Comparison of ENCODE assay signal across 25 cellular contexts in genomic region chr15:101469520-101470288, GRCh38. TPM values are rescaled to one million over a fixed set of nuclear protein-coding genes. Genes with fewer than 3 reads are reported as not detected.
DNase-seq lines count a peak whose midpoint lies in the region; ATAC-seq, FAIRE-seq and TF ChIP-seq lines count a peak whose summit lies in the region.
"Had no signal": no experiment of that assay in that cellular context is flagged by ENCODE, and none has a peak within 500 bp of the region (broad histone marks: within the 10 kb centered on the region; RNA-seq: fewer than 3 reads in every experiment).

No MANE protein-coding gene starts in this region.

- H3K4me3 Mint-ChIP-seq in MCF 10A (ENCODE audit: unreplicated experiment): no peak overlapping the region
- no peak overlapping the region for H3K4me3 Mint-ChIP-seq in activated naive CD4-positive, alpha-beta T cell treated with anti-CD3 and anti-CD28 coated beads for 36 hours
- H3K4me3 Mint-ChIP-seq: activated CD8-positive, alpha-beta T cell treated with anti-CD3 and anti-CD28 coated beads for 36 hours; memory B cell; naive B cell had no signal

- H3K4me1 ChIP-seq in breast epithelium: no peaks in the 10 kb centered on the region
- peaks cover 2 to 59% (median 36%) of the 10 kb centered on the region in 4 donors for H3K4me1 ChIP-seq in liver (ENCODE audit: control insufficient read depth in 4 of 4, insufficient read depth in 4 of 4, low read length in 3 of 4)
- H3K4me1 ChIP-seq: foreskin keratinocyte, uterus had no signal

- intact Hi-C loops in breast epithelium (cut with DNase I; ENCODE audit: low total_unique reads): no loop called here
- intact Hi-C loops in MCF 10A (cut with micrococcal nuclease): no loop called here
- intact Hi-C loops in Right ventricle myocardium superior (cut with DNase I): no loop called here
- intact Hi-C loops in activated naive CD4-positive, alpha-beta T cell treated with anti-CD3 and anti-CD28 coated beads for 36 hours (cut with micrococcal nuclease): no loop called here

- DNase-seq in breast epithelium (ENCODE audit: low spot score in 2 of 2) (no peak), MCF 10A (ENCODE audit: unreplicated experiment) (no peak), Right ventricle myocardium superior (no peak), urothelium cell line (ENCODE audit: low spot score) (peak; percentile 40), superior temporal gyrus (ENCODE audit: extremely low spot score) (no peak)
- no peak for DNase-seq in stimulated activated naive CD4-positive, alpha-beta T cell (lab: John Stamatoyannopoulos, UW)
- DNase-seq in activated naive CD4-positive, alpha-beta T cell treated with anti-CD3 and anti-CD28 coated beads for 36 hours: no peak
- DNase-seq: ACHN; activated CD8-positive, alpha-beta T cell treated with anti-CD3 and anti-CD28 coated beads for 36 hours; activated naive CD4-positive, alpha-beta T cell treated with Interleukin-2 at 50 U/mL for 16 hours; activated T-cell treated with anti-CD3 and anti-CD28 coated beads, Interleukin-2, amount 50 U/mL, for 1 hour; C1 segment of cervical spinal cord; foreskin keratinocyte; GOT3; naive B cell; NCI-H1105 treated with DMSO at 0.1 percent for 48 hours; NCI-H526; RPMI8226; stimulated activated CD8-positive, alpha-beta memory T cell treated with anti-CD3 and anti-CD28 coated beads, Interleukin-4, amount 100 ng/mL, for 48 hours; uterus had no signal

- H3K9me3 ChIP-seq in breast epithelium: no peaks in the 10 kb centered on the region
- H3K9me3 ChIP-seq in liver (ENCODE audit: control insufficient read depth in 4 of 4, low read length in 3 of 4): no peaks in the 10 kb centered on the region
- H3K9me3 ChIP-seq: uterus had no signal

- peak; percentile 85 for ATAC-seq in Right ventricle myocardium superior (ENCODE audit: poor library complexity)
- ATAC-seq: activated CD8-positive, alpha-beta T cell treated with anti-CD3 and anti-CD28 coated beads for 36 hours; foreskin keratinocyte had no signal

- no peak overlapping the region for H3K27ac ChIP-seq in breast epithelium
- peak overlapping the region; percentile 64 to 73 for H3K27ac ChIP-seq in liver (ENCODE audit: low read depth in 1 of 2, low read length in 2 of 2)
- H3K27ac ChIP-seq: cardiac muscle cell, foreskin keratinocyte, uterus had no signal

- no peaks in the 10 kb centered on the region for H3K27me3 Mint-ChIP-seq in MCF 10A (ENCODE audit: insufficient read depth, unreplicated experiment)
- H3K27me3 Mint-ChIP-seq in activated naive CD4-positive, alpha-beta T cell treated with anti-CD3 and anti-CD28 coated beads for 36 hours (ENCODE audit: low read depth): peaks cover 2% of the 10 kb centered on the region

- H3K9me3 Mint-ChIP-seq in MCF 10A (ENCODE audit: unreplicated experiment): peaks cover 11% of the 10 kb centered on the region
- no peaks in the 10 kb centered on the region for H3K9me3 Mint-ChIP-seq in activated naive CD4-positive, alpha-beta T cell treated with anti-CD3 and anti-CD28 coated beads for 36 hours

- H3K36me3 Mint-ChIP-seq in MCF 10A (ENCODE audit: insufficient read depth, unreplicated experiment): peaks cover 5% of the 10 kb centered on the region
- H3K36me3 Mint-ChIP-seq in activated naive CD4-positive, alpha-beta T cell treated with anti-CD3 and anti-CD28 coated beads for 36 hours (ENCODE audit: low read depth): no peaks in the 10 kb centered on the region
- H3K36me3 Mint-ChIP-seq: memory B cell, naive B cell had no signal

- H3K4me1 Mint-ChIP-seq in MCF 10A (ENCODE audit: insufficient read depth, unreplicated experiment): no peaks in the 10 kb centered on the region
- H3K4me1 Mint-ChIP-seq in activated naive CD4-positive, alpha-beta T cell treated with anti-CD3 and anti-CD28 coated beads for 36 hours (ENCODE audit: low read depth): no peaks in the 10 kb centered on the region
- H3K4me1 Mint-ChIP-seq: memory B cell, naive B cell had no signal

- WGBS in liver: 44% methylated on average over 21 of the region's 21 CpGs

- CTCF ChIA-PET in MCF 10A (lab: Yijun Ruan, JAX): interaction anchor here (0.6 to 1.1 kb wide), 2 partner anchors 11 to 1438 kb away, joined by 3 to 4 read pairs; no protein-coding TSS in a partner anchor
- CTCF ChIA-PET in activated naive CD4-positive, alpha-beta T cell treated with anti-CD3 and anti-CD28 coated beads for 36 hours (lab: Charles Lee): interaction anchor here (0.6 to 1.3 kb wide), 2 partner anchors 32 to 64 kb away, joined by 3 to 4 read pairs; no protein-coding TSS in a partner anchor

- peak in 1 of 2 donors; percentile 7 for TF ChIP-seq RAD21 in liver (IDR thresholded peaks at IDR 0.05)

- POLR2A ChIA-PET in MCF 10A (lab: Yijun Ruan, JAX): no interaction called here

- H3K9ac ChIP-seq in liver (ENCODE audit: low read depth in 1 of 2, low read length in 2 of 2): peak overlapping the region in 1 of 2 donors; percentile 83

- H3K36me3 ChIP-seq in breast epithelium (no peaks in the 10 kb centered on the region), liver (ENCODE audit: control insufficient read depth in 4 of 4, insufficient read depth in 3 of 4, low read depth in 1 of 4, low read length in 3 of 4) (peaks cover 0 to 11% (median 2%) of the 10 kb centered on the region in 4 donors)
- H3K36me3 ChIP-seq: cardiac muscle cell, uterus had no signal

- peak overlapping the region in 2 of 3 donors; percentile 15 to 38 for H3K4me3 ChIP-seq in breast epithelium
- no peak overlapping the region for H3K4me3 ChIP-seq in liver (ENCODE audit: low read depth in 1 of 3, low read length in 3 of 3)
- H3K4me3 ChIP-seq: cardiac muscle cell, uterus had no signal

- no peak for FAIRE-seq in urothelium cell line (lab: Jason Lieb, UNC)
- FAIRE-seq: D721Med, islet of Langerhans had no signal

- BruUV-seq in MCF 10A (replicated peaks; lab: Mats Ljungman, UMichigan): no TSS peak

- no peak overlapping the region for H3K27ac Mint-ChIP-seq in MCF 10A (ENCODE audit: low read depth, unreplicated experiment)
- H3K27ac Mint-ChIP-seq in activated naive CD4-positive, alpha-beta T cell treated with anti-CD3 and anti-CD28 coated beads for 36 hours: no peak overlapping the region
- H3K27ac Mint-ChIP-seq: activated CD8-positive, alpha-beta T cell treated with anti-CD3 and anti-CD28 coated beads for 36 hours; memory B cell; naive B cell had no signal

- H3K27me3 ChIP-seq in breast epithelium (no peaks in the 10 kb centered on the region), liver (ENCODE audit: control insufficient read depth in 4 of 4, insufficient read depth in 4 of 4, low read length in 3 of 4) (no peaks in the 10 kb centered on the region)
- H3K27me3 ChIP-seq: cardiac muscle cell, uterus had no signal

- TF ChIP-seq POLR2A in breast epithelium (IDR thresholded peaks at IDR 0.05): no peak

- TF ChIP-seq CTCF in breast epithelium (IDR thresholded peaks at IDR 0.05): no peak
- TF ChIP-seq CTCF in MCF 10A (IDR thresholded peaks at IDR 0.05; ENCODE audit: unreplicated experiment): no peak
- TF ChIP-seq CTCF in liver (IDR thresholded peaks at IDR 0.05; ENCODE audit: low read depth, low read length, missing input control): no peak

TF ChIP-seq in liver, 16 proteins besides CTCF, POLR2A, EP300 and RAD21 (continues in another document):
- peak in 1 of 2 donors; percentile 83 for TF ChIP-seq HNF4A (conservative IDR thresholded peaks at IDR 0.05)
- peak; percentile 67 for TF ChIP-seq FOXA2 (IDR thresholded peaks at IDR 0.05)
- TF ChIP-seq ZBTB33 (IDR thresholded peaks at IDR 0.05): no peak
- TF ChIP-seq JUND (IDR thresholded peaks at IDR 0.05): no peak
- no peak for TF ChIP-seq GABPA (IDR thresholded peaks at IDR 0.05 in 1 of 2, conservative IDR thresholded peaks at IDR 0.05 in 1 of 2)
- peak; percentile 43 for TF ChIP-seq FOXA1 (IDR thresholded peaks at IDR 0.05)
- TF ChIP-seq NR2F2 (IDR thresholded peaks at IDR 0.05): no peak
- TF ChIP-seq SP1 (IDR thresholded peaks at IDR 0.05): no peak
- no peak for TF ChIP-seq ATF3 (IDR thresholded peaks at IDR 0.05)
- TF ChIP-seq HNF4G (IDR thresholded peaks at IDR 0.05): no peak
- no peak for TF ChIP-seq EGR1 (IDR thresholded peaks at IDR 0.05; ENCODE audit: low read depth in 2 of 2)
- peak; percentile 93 for TF ChIP-seq YY1 (IDR thresholded peaks at IDR 0.05)
- no peak for TF ChIP-seq MAX (IDR thresholded peaks at IDR 0.05)

RNA-seq across cellular contexts. Expression of gene PCSK6, which starts 19.8 kb away (rescaled TPM):
- total RNA-seq in breast epithelium (10 to 100 TPM in 2 of 3 donors, 1 to 10 TPM in 1; 7.2 to 19.7 (median 18.0) TPM), MCF 10A (2022) (29.8 and 30.8 TPM in 2 replicates), Right ventricle myocardium superior (34.7 TPM), liver (100 to 1,000 TPM; 124 to 398 TPM)
- polyA plus RNA-seq in liver: 100 to 1,000 TPM in 1 of 2 donors, 10 to 100 TPM in 1; 94.8 to 212 TPM
- total RNA-seq in activated naive CD4-positive, alpha-beta T cell treated with anti-CD3 and anti-CD28 coated beads for 36 hours: under 1 TPM; 0.25 to 0.64 TPM

Comparison
In these comparisons a context has a peak if more than half of its experiments do, and no peak if none do; other contexts are left out.
1. H3K27ac ChIP-seq: peak in liver (2 of 2); none in breast epithelium (0 of 2).
2. H3K4me3 ChIP-seq: peak in breast epithelium (2 of 3); none in liver (0 of 3).
3. RNA of gene PCSK6, which starts 19.8 kb away (total RNA-seq): 124 to 398 TPM in liver, 34.7 TPM in Right ventricle myocardium superior (single experiment), 29.8 to 30.8 TPM in MCF 10A and 7.2 to 19.7 TPM in breast epithelium; 0.25 to 0.64 TPM in activated naive CD4-positive, alpha-beta T cell treated with anti-CD3 and anti-CD28 coated beads for 36 hours; every median in the first group is over 4 times any median in the second.